In the genomic region with DNA sequence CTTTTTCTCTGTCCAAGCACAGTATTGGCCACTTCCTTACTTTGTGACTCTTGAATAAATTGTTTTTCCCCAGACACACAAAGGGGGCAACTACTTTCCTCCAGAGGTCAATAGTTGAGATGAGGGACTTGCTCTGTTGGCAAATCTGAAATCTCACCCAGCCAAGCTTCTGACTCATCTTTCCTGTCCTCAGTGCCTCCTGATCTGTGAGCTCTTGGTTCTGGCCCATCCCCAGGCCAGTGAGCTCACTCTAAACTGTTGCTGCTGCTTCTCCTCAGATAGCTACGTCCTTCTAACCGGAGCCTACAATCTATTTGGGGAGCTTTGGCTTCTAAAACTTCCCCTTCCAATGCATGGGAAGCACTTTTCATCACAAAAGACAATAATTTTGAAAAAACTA, we compare ENCODE assay signal across 12 cellular contexts. TPM values are rescaled to one million over a fixed set of nuclear protein-coding genes. Genes with fewer than 3 reads are reported as not detected.
DNase-seq lines count a peak whose midpoint lies in the region; ATAC-seq, FAIRE-seq and TF ChIP-seq lines count a peak whose summit lies in the region.
"Had no signal": no experiment of that assay in that cellular context is flagged by ENCODE, and none has a peak within 500 bp of the region (broad histone marks: within the 10 kb centered on the region; RNA-seq: fewer than 3 reads in every experiment).

No MANE protein-coding gene starts in this region.

- H3K9me3 ChIP-seq in liver (ENCODE audit: control insufficient read depth in 4 of 4, low read length in 3 of 4) (no peaks in the 10 kb centered on the region), HepG2 (ENCODE audit: low read length) (peaks cover 5% of the 10 kb centered on the region; the same call in 1 of the 2 replicates)

- ATAC-seq in HepG2 (no peak), GM21390 (IDR thresholded peaks at IDR 0.05; ENCODE audit: unreplicated experiment) (no peak), GM21447 (IDR thresholded peaks at IDR 0.05; ENCODE audit: unreplicated experiment) (no peak)

- no peak for TF ChIP-seq POLR2A in HepG2 (IDR thresholded peaks at IDR 0.05; ENCODE audit: insufficient read depth in 1 of 2, low read depth in 2 of 2, low read length in 2 of 2)

- TF ChIP-seq CTCF in liver (IDR thresholded peaks at IDR 0.05; ENCODE audit: low read depth, low read length, missing input control) (no peak), HepG2 (CRISPR knock-in tag; IDR thresholded peaks at IDR 0.05) (no peak), bronchial epithelial cell (IDR thresholded peaks at IDR 0.05; ENCODE audit: insufficient read depth, low read length, severe bottlenecking) (no peak)

- H3K4me3 ChIP-seq in liver (ENCODE audit: low read depth in 1 of 3, low read length in 3 of 3): no peak overlapping the region
- H3K4me3 ChIP-seq in HepG2 (replicated peaks in 1 of 3; ENCODE audit: insufficient read depth in 1 of 3, low read depth in 2 of 3, low read length in 3 of 3): no peak overlapping the region
- H3K4me3 ChIP-seq in bronchial epithelial cell (ENCODE audit: low read depth, low read length): no peak overlapping the region
- H3K4me3 ChIP-seq: BLaER1 treated with 17β-estradiol and CSF1 and Interleukin-3, amounts not matched to agents 10 nM and 100 nM had no signal

- H3K9ac ChIP-seq in liver (ENCODE audit: low read depth in 1 of 2, low read length in 2 of 2) (no peak overlapping the region), HepG2 (ENCODE audit: insufficient read depth, low read depth, low read length) (no peak overlapping the region)

- WGBS in liver: 70% methylated on average over 2 of the region's 2 CpGs
- WGBS in HepG2 (ENCODE audit: low lambda C conversion rate): 9% methylated on average over 2 of the region's 2 CpGs

- CTCF ChIA-PET in HepG2 (lab: Yijun Ruan, JAX; ENCODE audit: low intra/inter-chr PET ratio, low total read pairs): no interaction called here

- no peak for TF ChIP-seq RAD21 in liver (IDR thresholded peaks at IDR 0.05)
- TF ChIP-seq RAD21 in HepG2 (CRISPR knock-in tag; IDR thresholded peaks at IDR 0.05): no peak

- H4K20me1 ChIP-seq in HepG2 (ENCODE audit: insufficient read depth, low read length): no peaks in the 10 kb centered on the region
- H4K20me1 ChIP-seq: BLaER1 treated with 17β-estradiol and CSF1 and Interleukin-3, amounts not matched to agents 10 nM and 100 nM had no signal

- POLR2A ChIA-PET in HepG2 (lab: Yijun Ruan, JAX): no interaction called here

- no peak overlapping the region for H2AFZ ChIP-seq in HepG2 (ENCODE audit: low read length)

- no TSS peak for BruUV-seq in HepG2 (replicated peaks; lab: Mats Ljungman, UMichigan)

- H3K79me2 ChIP-seq in HepG2 (ENCODE audit: insufficient read depth, low read length): no peaks in the 10 kb centered on the region

- in situ Hi-C loops in HepG2 (cut with HindIII; ENCODE audit: extremely low pct_ligation_motif_present, low pct_unique_long_range_greater_than_20kb): no loop called here

- no peak for FAIRE-seq in HepG2 (lab: Jason Lieb, UNC)
- no peak for FAIRE-seq in bronchial epithelial cell (lab: Jason Lieb, UNC)

- H3K4me1 ChIP-seq in liver (ENCODE audit: control insufficient read depth in 4 of 4, insufficient read depth in 4 of 4, low read length in 3 of 4) (peaks cover 0 to 3% (median 0%) of the 10 kb centered on the region in 4 donors), HepG2 (ENCODE audit: insufficient read depth, low read length) (no peaks in the 10 kb centered on the region)

- no peaks in the 10 kb centered on the region for H3K27me3 ChIP-seq in liver (ENCODE audit: control insufficient read depth in 4 of 4, insufficient read depth in 4 of 4, low read length in 3 of 4)
- no peaks in the 10 kb centered on the region for H3K27me3 ChIP-seq in HepG2 (ENCODE audit: control insufficient read depth in 1 of 2, insufficient read depth in 2 of 2, low read length in 2 of 2)
- H3K27me3 ChIP-seq in bronchial epithelial cell (ENCODE audit: control insufficient read depth, insufficient read depth, low read length): no peaks in the 10 kb centered on the region
- H3K27me3 ChIP-seq: BLaER1 treated with 17β-estradiol and CSF1 and Interleukin-3, amounts not matched to agents 10 nM and 100 nM had no signal

- DNase-seq in HepG2 (ENCODE audit: low spot score) (no peak), bronchial epithelial cell (ENCODE audit: low read depth) (peak; percentile 80), kidney glomerular epithelial cell (lab: John Stamatoyannopoulos, UW) (peak; percentile 31), UCSD-AML1 (lab: John Stamatoyannopoulos, UW; ENCODE audit: unreplicated experiment) (no peak), RPMI8226 (no peak)
- DNase-seq: activated CD4-positive, alpha-beta T cell treated with anti-CD3 and anti-CD28 coated beads, Interleukin-2, amount 50 U/mL, for 1 hour; naive B cell; NCI-H510A treated with DMSO at 0.1 percent for 48 hours had no signal

- H3K36me3 ChIP-seq in liver (ENCODE audit: control insufficient read depth in 4 of 4, insufficient read depth in 3 of 4, low read depth in 1 of 4, low read length in 3 of 4) (no peaks in the 10 kb centered on the region), HepG2 (replicated peaks in 1 of 2; ENCODE audit: control insufficient read depth in 1 of 2, insufficient read depth in 2 of 2, low read length in 2 of 2) (no peaks in the 10 kb centered on the region), bronchial epithelial cell (ENCODE audit: control insufficient read depth, insufficient read depth, low read length) (no peaks in the 10 kb centered on the region)
- H3K36me3 ChIP-seq: BLaER1 treated with 17β-estradiol and CSF1 and Interleukin-3, amounts not matched to agents 10 nM and 100 nM had no signal

- no peak overlapping the region for H3K4me2 ChIP-seq in HepG2 (ENCODE audit: low read depth, low read length)

- intact Hi-C loops in HepG2 (cut with micrococcal nuclease; ENCODE audit: unreplicated experiment): no loop called here

- H3K27ac ChIP-seq in liver (ENCODE audit: low read depth in 1 of 2, low read length in 2 of 2) (no peak overlapping the region), HepG2 (ENCODE audit: extremely low read length, insufficient read depth, low read length) (no peak overlapping the region)

- no peak for TF ChIP-seq EP300 in HepG2 (IDR thresholded peaks at IDR 0.05; ENCODE audit: low read depth in 2 of 2, low read length in 2 of 2)
- no peak for TF ChIP-seq EP300 in HepG2 (CRISPR knock-in tag; IDR thresholded peaks at IDR 0.05; ENCODE audit: borderline replicate concordance)

TF ChIP-seq in liver, 16 proteins besides CTCF, POLR2A, EP300 and RAD21:
- TF ChIP-seq JUND (IDR thresholded peaks at IDR 0.05): peak in 1 of 2 donors; percentile 46
- TF ChIP-seq NR2F2 (IDR thresholded peaks at IDR 0.05): peak; percentile 25
- no peak for TF ChIP-seq MAX (IDR thresholded peaks at IDR 0.05)
TF ChIP-seq in liver: peak in this region for 2.

TF ChIP-seq in HepG2, 621 proteins besides CTCF, POLR2A, EP300 and RAD21 (continues in another document):
- TF ChIP-seq ZNF577 (CRISPR knock-in tag; IDR thresholded peaks at IDR 0.05; ENCODE audit: borderline replicate concordance, low read depth) (no peak), KLF13 (CRISPR knock-in tag; IDR thresholded peaks at IDR 0.05) (no peak), DPF2 (CRISPR knock-in tag; IDR thresholded peaks at IDR 0.05; ENCODE audit: borderline replicate concordance, low read depth) (no peak)
- TF ChIP-seq, protein P1, sequence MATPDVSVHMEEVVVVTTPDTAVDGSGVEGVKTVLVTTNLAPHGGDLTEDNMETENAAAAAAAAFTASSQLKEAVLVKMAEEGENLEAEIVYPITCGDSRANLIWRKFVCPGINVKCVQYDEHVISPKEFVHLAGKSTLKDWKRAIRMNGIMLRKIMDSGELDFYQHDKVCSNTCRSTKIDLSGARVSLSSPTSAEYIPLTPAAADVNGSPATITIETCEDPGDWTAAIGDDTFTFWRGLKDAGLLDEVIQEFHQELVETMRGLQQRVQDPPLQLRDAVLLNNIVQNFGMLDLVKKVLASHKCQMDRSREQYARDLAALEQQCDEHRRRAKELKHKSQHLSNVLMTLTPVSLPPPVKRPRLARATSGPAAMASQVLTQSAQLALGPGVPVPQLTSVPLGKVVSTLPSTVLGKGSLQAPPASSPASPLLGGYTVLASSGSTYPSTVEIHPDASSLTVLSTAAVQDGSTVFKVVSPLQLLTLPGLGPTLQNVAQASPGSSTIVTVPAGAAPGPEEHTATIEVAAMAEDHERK (CRISPR knock-in tag; IDR thresholded peaks at IDR 0.05; ENCODE audit: low read depth): no peak
- TF ChIP-seq, protein P2, sequence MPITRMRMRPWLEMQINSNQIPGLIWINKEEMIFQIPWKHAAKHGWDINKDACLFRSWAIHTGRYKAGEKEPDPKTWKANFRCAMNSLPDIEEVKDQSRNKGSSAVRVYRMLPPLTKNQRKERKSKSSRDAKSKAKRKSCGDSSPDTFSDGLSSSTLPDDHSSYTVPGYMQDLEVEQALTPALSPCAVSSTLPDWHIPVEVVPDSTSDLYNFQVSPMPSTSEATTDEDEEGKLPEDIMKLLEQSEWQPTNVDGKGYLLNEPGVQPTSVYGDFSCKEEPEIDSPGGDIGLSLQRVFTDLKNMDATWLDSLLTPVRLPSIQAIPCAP (CRISPR knock-in tag; IDR thresholded peaks at IDR 0.05; ENCODE audit: low read depth): no peak

RNA-seq across cellular contexts. Expression of gene NMD3, which starts 50.0 kb away (rescaled TPM):
- total RNA-seq in liver (10 to 100 TPM; 49.6 to 58.7 TPM), HepG2 (2016; rRNA removed; fragmentation: Illumina TruSeq; extraction: Trizol) (55.2 and 95.4 TPM in 2 replicates), bronchial epithelial cell (65.2 and 153 TPM in 2 replicates)
- polyA plus RNA-seq in liver (10 to 100 TPM; 19.9 to 23.5 TPM), HepG2 (2011; rRNA removed) (31.3 and 44.2 TPM in 2 replicates)
- total RNA-seq in HepG2 (2016; cell fraction: cytosol; rRNA removed; fragmentation: Illumina TruSeq; extraction: Trizol; ENCODE audit: low read depth): 8.5 and 10.5 TPM in 2 replicates
- total RNA-seq in HepG2 (2016; cell fraction: insoluble cytoplasmic fraction; rRNA removed; fragmentation: Illumina TruSeq; extraction: Trizol): 55.7 and 91.2 TPM in 2 replicates
- total RNA-seq in HepG2 (2016; cell fraction: membrane; rRNA removed; fragmentation: Illumina TruSeq; extraction: Trizol): 22.8 and 30.4 TPM in 2 replicates
- 46.6 and 50.5 TPM in 2 replicates for total RNA-seq in HepG2 (2016; cell fraction: nucleus; rRNA removed; fragmentation: Illumina TruSeq; extraction: Trizol)
- 17.1 and 21.6 TPM in 2 replicates for polyA plus RNA-seq in HepG2 (2011; cell fraction: cytosol; rRNA removed)
- 19.8 and 20.3 TPM in 2 replicates for polyA plus RNA-seq in HepG2 (2011; cell fraction: nucleus; rRNA removed)
- polyA plus RNA-seq in HepG2 (2012): 46.6 and 51.7 TPM in 2 replicates
- 3.5 and 4.3 TPM in 2 replicates for polyA plus RNA-seq in HepG2 (2016; cell fraction: cytosol; fragmentation: Illumina TruSeq; extraction: Trizol; ENCODE audit: low read depth)
- 73.9 and 86.1 TPM in 2 replicates for polyA plus RNA-seq in HepG2 (2016; cell fraction: insoluble cytoplasmic fraction; fragmentation: Illumina TruSeq; extraction: Trizol; ENCODE audit: low read depth)
- polyA plus RNA-seq in HepG2 (2016; cell fraction: membrane; fragmentation: Illumina TruSeq; extraction: Trizol; ENCODE audit: low read depth): 11.3 and 13.2 TPM in 2 replicates
- polyA plus RNA-seq in HepG2 (2016; cell fraction: nucleus; fragmentation: Illumina TruSeq; extraction: Trizol; ENCODE audit: insufficient read depth, low read depth): 39.5 and 44.5 TPM in 2 replicates
- 55.7 and 74.3 TPM in 2 replicates for polyA minus RNA-seq in HepG2 (2011; rRNA and poly(A)+ RNA removed; ENCODE audit: low replicate concordance)
- 50.4 and 51.5 TPM in 2 replicates for polyA minus RNA-seq in HepG2 (2011; cell fraction: cytosol; rRNA and poly(A)+ RNA removed)
- polyA minus RNA-seq in HepG2 (2011; cell fraction: nucleus; rRNA and poly(A)+ RNA removed): 85.7 and 94.0 TPM in 2 replicates

Comparison
In these comparisons a context has a peak if more than half of its experiments do, and no peak if none do; other contexts are left out.
1. DNase-seq: peak in bronchial epithelial cell (single experiment) and kidney glomerular epithelial cell (single experiment); none in HepG2 (single experiment), UCSD-AML1 (single experiment) and RPMI8226 (single experiment).